In genomic region chr4:39718366-39719323, GRCh38 we compare ENCODE assay signal across 15 cellular contexts. TPM values are rescaled to one million over a fixed set of nuclear protein-coding genes. Genes with fewer than 3 reads are reported as not detected.
DNase-seq lines count a peak whose midpoint lies in the region; ATAC-seq and TF ChIP-seq lines count a peak whose summit lies in the region.
"Had no signal": no experiment of that assay in that cellular context is flagged by ENCODE, and none has a peak within 500 bp of the region (broad histone marks: within the 10 kb centered on the region; RNA-seq: fewer than 3 reads in every experiment).

No MANE protein-coding gene starts in this region.

- H3K4me1 Mint-ChIP-seq in CD8-positive, alpha-beta memory T cell: peaks cover 50 to 74% (median 67%) of the 10 kb centered on the region in 3 donors
- H3K4me1 Mint-ChIP-seq in HFFc6 (ENCODE audit: low read depth): peaks cover 37% of the 10 kb centered on the region
- peaks cover 56% of the 10 kb centered on the region for H3K4me1 Mint-ChIP-seq in activated naive CD8-positive, alpha-beta T cell treated with anti-CD3 and anti-CD28 coated beads, Interleukin-2, amount 50 U/mL, for 24 hours

- no peaks in the 10 kb centered on the region for H3K27me3 ChIP-seq in CD8-positive, alpha-beta memory T cell (ENCODE audit: insufficient read depth, low read length, poor library complexity, severe bottlenecking)
- H3K27me3 ChIP-seq: gastroesophageal sphincter, SJSA1 had no signal

- DNase-seq in CD8-positive, alpha-beta memory T cell: no peak
- no peak for DNase-seq in HFFc6
- DNase-seq in activated naive CD8-positive, alpha-beta T cell treated with anti-CD3 and anti-CD28 coated beads, Interleukin-2, amount 50 U/mL, for 24 hours: no peak
- peak; percentile 69 for DNase-seq in mesenteric fat pad (ENCODE audit: low spot score)
- DNase-seq in NCI-H2029 treated with DMSO at 0.1 percent for 48 hours (lab: John Stamatoyannopoulos, UW): no peak
- DNase-seq in erythroblast (lab: John Stamatoyannopoulos, UW): no peak
- DNase-seq in NCI-H2081 (lab: John Stamatoyannopoulos, UW): no peak
- DNase-seq in NCI-H1417 treated with DMSO at 0.1 percent for 48 hours (lab: John Stamatoyannopoulos, UW): no peak
- DNase-seq: amniotic stem cell, GF-D8, KBM-7, NCI-H187, NCI-H82 had no signal

- H3K36me3 Mint-ChIP-seq in CD8-positive, alpha-beta memory T cell: peaks cover 0 to 31% (median 6%) of the 10 kb centered on the region in 3 donors
- peaks cover 21% of the 10 kb centered on the region for H3K36me3 Mint-ChIP-seq in HFFc6 (ENCODE audit: low read depth)
- peaks cover 26% of the 10 kb centered on the region for H3K36me3 Mint-ChIP-seq in activated naive CD8-positive, alpha-beta T cell treated with anti-CD3 and anti-CD28 coated beads, Interleukin-2, amount 50 U/mL, for 24 hours (ENCODE audit: low read depth)

- no peak for TF ChIP-seq CTCF in HFFc6 (IDR thresholded peaks at IDR 0.05)

- peak; percentile 75 for ATAC-seq in activated naive CD8-positive, alpha-beta T cell treated with anti-CD3 and anti-CD28 coated beads, Interleukin-2, amount 50 U/mL, for 24 hours
- ATAC-seq: gastroesophageal sphincter had no signal

- CTCF ChIA-PET in CD8-positive, alpha-beta memory T cell (lab: Charles Lee): interaction anchor here (0.9 kb wide), 1 partner anchor 9 kb away, joined by 3 read pairs; no protein-coding TSS in a partner anchor

- H3K36me3 ChIP-seq in CD8-positive, alpha-beta memory T cell (ENCODE audit: insufficient read depth, low read length): peaks cover 4% of the 10 kb centered on the region
- H3K36me3 ChIP-seq: SJSA1 had no signal

- H3K9me3 ChIP-seq in CD8-positive, alpha-beta memory T cell (ENCODE audit: low read length): no peaks in the 10 kb centered on the region
- H3K9me3 ChIP-seq: gastroesophageal sphincter, SJSA1 had no signal

- no peaks in the 10 kb centered on the region for H3K27me3 Mint-ChIP-seq in CD8-positive, alpha-beta memory T cell
- no peaks in the 10 kb centered on the region; the same call in 1 of the 2 replicates for H3K27me3 Mint-ChIP-seq in HFFc6 (ENCODE audit: insufficient read depth)
- no peaks in the 10 kb centered on the region for H3K27me3 Mint-ChIP-seq in activated naive CD8-positive, alpha-beta T cell treated with anti-CD3 and anti-CD28 coated beads, Interleukin-2, amount 50 U/mL, for 24 hours

- no peak for TF ChIP-seq POLR2A in erythroblast (IDR thresholded peaks at IDR 0.05; ENCODE audit: low read length)

- H3K4me1 ChIP-seq in CD8-positive, alpha-beta memory T cell (ENCODE audit: insufficient read depth, low read length): peaks cover 9% of the 10 kb centered on the region
- H3K4me1 ChIP-seq: SJSA1 had no signal

- no peaks in the 10 kb centered on the region for H3K9me3 Mint-ChIP-seq in CD8-positive, alpha-beta memory T cell
- no peaks in the 10 kb centered on the region for H3K9me3 Mint-ChIP-seq in HFFc6
- H3K9me3 Mint-ChIP-seq in activated naive CD8-positive, alpha-beta T cell treated with anti-CD3 and anti-CD28 coated beads, Interleukin-2, amount 50 U/mL, for 24 hours: no peaks in the 10 kb centered on the region

- POLR2A ChIA-PET in CD8-positive, alpha-beta memory T cell (lab: Charles Lee): no interaction called here

- peak overlapping the region; percentile 36 to 92 (median 80) for H3K27ac Mint-ChIP-seq in CD8-positive, alpha-beta memory T cell
- peak overlapping the region; percentile 52; the same call in 1 of the 2 replicates for H3K27ac Mint-ChIP-seq in HFFc6
- H3K27ac Mint-ChIP-seq in activated naive CD8-positive, alpha-beta T cell treated with anti-CD3 and anti-CD28 coated beads, Interleukin-2, amount 50 U/mL, for 24 hours: peak overlapping the region; percentile 55

- H3K27ac ChIP-seq in CD8-positive, alpha-beta memory T cell (ENCODE audit: low read depth, low read length): no peak overlapping the region
- H3K27ac ChIP-seq: gastroesophageal sphincter, SJSA1 had no signal

- no peak overlapping the region for H3K4me3 ChIP-seq in CD8-positive, alpha-beta memory T cell (ENCODE audit: low read length)
- H3K4me3 ChIP-seq: gastroesophageal sphincter, SJSA1 had no signal

- H3K4me3 Mint-ChIP-seq in CD8-positive, alpha-beta memory T cell: peak overlapping the region; percentile 2 to 78 (median 46)
- H3K4me3 Mint-ChIP-seq in HFFc6: no peak overlapping the region
- H3K4me3 Mint-ChIP-seq in activated naive CD8-positive, alpha-beta T cell treated with anti-CD3 and anti-CD28 coated beads, Interleukin-2, amount 50 U/mL, for 24 hours: no peak overlapping the region

RNA-seq across cellular contexts. Expression of gene UBE2K, which starts 20.7 kb away (rescaled TPM):
- 10 to 100 TPM; 87.5 to 88.3 TPM for total RNA-seq in CD8-positive, alpha-beta memory T cell
- polyA plus RNA-seq in CD8-positive, alpha-beta memory T cell: 71.1 TPM
- 100 to 1,000 TPM in 2 of 6 experiments, 10 to 100 TPM in 4; 84.8 to 104 (median 90.6) TPM for total RNA-seq in HFFc6 (2021; fragmentation: NEBNext Ultra II Directional; extraction: Animal tissue kit (Norgen Biotek cat#: 25700))
- 71.8 TPM for total RNA-seq in mesenteric fat pad

Comparison
In these comparisons a context has a peak if more than half of its experiments do, and no peak if none do; other contexts are left out.
1. H3K4me3 Mint-ChIP-seq: peak in CD8-positive, alpha-beta memory T cell (7 of 7); none in HFFc6 (single experiment) and activated naive CD8-positive, alpha-beta T cell treated with anti-CD3 and anti-CD28 coated beads, Interleukin-2, amount 50 U/mL, for 24 hours (single experiment).
2. Peak in every context shown above with its lines, with median percentiles within 50 percentile points of each other: H3K27ac Mint-ChIP-seq.